In genomic region chr4:29375716-29376115, GRCh38 we compare ENCODE assay signal across 20 cellular contexts.
DNase-seq lines count a peak whose midpoint lies in the region; ATAC-seq, FAIRE-seq and TF ChIP-seq lines count a peak whose summit lies in the region.
"Had no signal": no experiment of that assay in that cellular context is flagged by ENCODE, and none has a peak within 500 bp of the region (broad histone marks: within the 10 kb centered on the region; RNA-seq: fewer than 3 reads in every experiment).

No MANE protein-coding gene starts in this region.

- no peaks in the 10 kb centered on the region for H3K79me1 ChIP-seq in H1 (ENCODE audit: low read depth, low read length)

- H3K9me3 ChIP-seq in A673 (ENCODE audit: low read depth, low read length, poor library complexity, severe bottlenecking) (no peaks in the 10 kb centered on the region), HUES48 (ENCODE audit: control insufficient read depth, insufficient read depth, low read length) (no peaks in the 10 kb centered on the region), H1 (ENCODE audit: insufficient read depth in 2 of 2, low read depth in 1 of 2, low read length in 1 of 2) (no peaks in the 10 kb centered on the region), mammary epithelial cell (replicated peaks; ENCODE audit: insufficient read depth, low read length) (no peaks in the 10 kb centered on the region)
- H3K9me3 ChIP-seq: A549, BLaER1 had no signal

- TF ChIP-seq CTCF in A673 (conservative IDR thresholded peaks at IDR 0.05; ENCODE audit: low read depth, low read length) (no peak), H1 (IDR thresholded peaks at IDR 0.05; ENCODE audit: control extremely low read depth in 1 of 3, insufficient read depth in 1 of 3, low read depth in 1 of 3, low read length in 3 of 3) (no peak), mammary epithelial cell (conservative IDR thresholded peaks at IDR 0.05 in 1 of 2, IDR thresholded peaks at IDR 0.05 in 1 of 2; ENCODE audit: extremely low read depth in 1 of 2, insufficient read depth in 1 of 2, low read depth in 1 of 2, low read length in 2 of 2) (no peak)

- no peak for FAIRE-seq in H1 (lab: Jason Lieb, UNC)
- FAIRE-seq: A549, GM12892, GM18507, HTR-8/SVneo had no signal

- H3K4me2 ChIP-seq in H1 (ENCODE audit: insufficient read depth in 1 of 2, low read depth in 2 of 2, low read length in 2 of 2) (no peak overlapping the region; a peak in 1 of 4 replicates), mammary epithelial cell (ENCODE audit: insufficient read depth, low read depth, low read length) (no peak overlapping the region)
- H3K4me2 ChIP-seq: A549, BLaER1 had no signal

- BruUV-seq in A673 (replicated peaks; lab: Mats Ljungman, UMichigan) (no TSS peak), mammary epithelial cell (replicated peaks; lab: Mats Ljungman, UMichigan) (no TSS peak)

- H2BK20ac ChIP-seq in H1 (ENCODE audit: low read length), result no peak overlapping the region

- H3K56ac ChIP-seq in H1 (replicated peaks; ENCODE audit: insufficient read length, low read depth, low read length), result no peak overlapping the region

- CTCF ChIA-PET in A673 (lab: Charles Lee), result no interaction called here
- CTCF ChIA-PET in H1 (lab: Charles Lee; ENCODE audit: partially characterized antibody), result no interaction called here
- CTCF ChIA-PET in mammary epithelial cell (lab: Charles Lee; ENCODE audit: low non-redundant PET), result no interaction called here

- H4K8ac ChIP-seq in H1 (ENCODE audit: extremely low read depth, insufficient read depth, low read length), result no peak overlapping the region

- DNase-seq in A673 (ENCODE audit: low spot score), result peak; percentile 66
- DNase-seq in NCI-H82 (lab: John Stamatoyannopoulos, UW), result peak; percentile 80
- DNase-seq in H1 (ENCODE audit: low read depth in 1 of 2, low spot score in 2 of 2), result no peak
- no peak for DNase-seq in mammary epithelial cell
- no peak for DNase-seq in superior temporal gyrus (ENCODE audit: extremely low spot score)
- DNase-seq: CD4-positive, alpha-beta memory T cell; DMS153; DMS79; GDM1; GOT3; HCEC 1CT had no signal

- H2BK12ac ChIP-seq in H1 (ENCODE audit: low read depth, low read length), result no peak overlapping the region

- no peak overlapping the region for H4K91ac ChIP-seq in H1 (replicated peaks; ENCODE audit: insufficient read length, low read length)

- no peak overlapping the region for H4K5ac ChIP-seq in H1 (ENCODE audit: insufficient read length, low read depth, low read length)

- H3K23me2 ChIP-seq in H1 (ENCODE audit: low read depth, low read length), result no peaks in the 10 kb centered on the region

- H2BK5ac ChIP-seq in H1 (ENCODE audit: low read depth, low read length), result no peak overlapping the region

- dilution Hi-C loops in mammary epithelial cell (cut with HindIII; ENCODE audit: low sequenced_read_pairs), result no loop called here

- H3K36me3 ChIP-seq in A673 (ENCODE audit: insufficient read depth, low read length, poor library complexity, severe bottlenecking), result no peaks in the 10 kb centered on the region
- no peaks in the 10 kb centered on the region for H3K36me3 ChIP-seq in HUES48 (ENCODE audit: control insufficient read depth, insufficient read depth, low read length)
- H3K36me3 ChIP-seq in H1 (ENCODE audit: control insufficient read depth in 2 of 4, insufficient read depth in 4 of 4, low read length in 3 of 4), result no peaks in the 10 kb centered on the region
- H3K36me3 ChIP-seq in mammary epithelial cell (ENCODE audit: insufficient read depth, low read length), result no peaks in the 10 kb centered on the region
- H3K36me3 ChIP-seq: BLaER1 had no signal

- POLR2A ChIA-PET in A673 (lab: Charles Lee; ENCODE audit: low non-redundant PET), result no interaction called here
- POLR2A ChIA-PET in H1 (lab: Charles Lee; ENCODE audit: partially characterized antibody), result no interaction called here

- no peak overlapping the region for H3K27ac ChIP-seq in A673 (ENCODE audit: low read depth, low read length, poor library complexity, severe bottlenecking)
- peak overlapping the region; percentile 22 for H3K27ac ChIP-seq in HUES48 (ENCODE audit: low read depth, low read length)
- no peak overlapping the region for H3K27ac ChIP-seq in H1 (ENCODE audit: low read depth, low read length)
- H3K27ac ChIP-seq in mammary epithelial cell (ENCODE audit: insufficient read depth, low read depth, low read length), result no peak overlapping the region
- H3K27ac ChIP-seq: 22Rv1, A549, BLaER1 had no signal

- H3K27me3 ChIP-seq in A673 (replicated peaks; ENCODE audit: insufficient read depth, low read depth, low read length, poor library complexity), result no peaks in the 10 kb centered on the region
- H3K27me3 ChIP-seq in HUES48 (ENCODE audit: control insufficient read depth, insufficient read depth, low read length), result no peaks in the 10 kb centered on the region
- H3K27me3 ChIP-seq in H1 (replicated peaks in 1 of 4; ENCODE audit: control insufficient read depth in 3 of 4, extremely low read depth in 1 of 4, insufficient read depth in 3 of 4, low read length in 3 of 4), result no peaks in the 10 kb centered on the region
- H3K27me3 ChIP-seq in mammary epithelial cell (ENCODE audit: insufficient read depth, low read length), result no peaks in the 10 kb centered on the region
- H3K27me3 ChIP-seq: BLaER1 had no signal

- H2BK15ac ChIP-seq in H1 (ENCODE audit: low read length), result no peak overlapping the region

- no peak overlapping the region for H3K18ac ChIP-seq in H1 (ENCODE audit: extremely low read depth, low read length)

- no peak overlapping the region for H2AFZ ChIP-seq in H1 (ENCODE audit: low read length)
- no peak overlapping the region for H2AFZ ChIP-seq in mammary epithelial cell (ENCODE audit: low read depth, low read length)

- no peak overlapping the region for H3K14ac ChIP-seq in H1 (ENCODE audit: insufficient read length)

- 50% methylated on average over 1 of the region's 1 CpG; no CpG with 5 or more reads in 1 of the 2 experiments for WGBS in H1 (ENCODE audit: extremely low coverage in 1 of 2, insufficient coverage in 1 of 2, insufficient read length in 1 of 2, insufficient replicate concordance in 2 of 2, low coverage in 1 of 2, low lambda C conversion rate in 2 of 2, missing lambda C conversion rate in 1 of 2), 2 experiments
- WGBS in mammary epithelial cell (ENCODE audit: low coverage, missing lambda C conversion rate), result 0% methylated on average over 1 of the region's 1 CpG

- intact Hi-C loops in A673 (cut with micrococcal nuclease; ENCODE audit: unreplicated experiment), result no loop called here
- intact Hi-C loops in mammary epithelial cell (cut with micrococcal nuclease), result no loop called here

- TF ChIP-seq RAD21 in H1 (IDR thresholded peaks at IDR 0.05 in 1 of 2, conservative IDR thresholded peaks at IDR 0.05 in 1 of 2; ENCODE audit: low read depth in 2 of 2, low read length in 2 of 2), result no peak

- no peaks in the 10 kb centered on the region for H4K20me1 ChIP-seq in H1 (replicated peaks in 1 of 2; ENCODE audit: control insufficient read depth in 1 of 2, insufficient read depth in 2 of 2, low read length in 2 of 2)
- no peaks in the 10 kb centered on the region for H4K20me1 ChIP-seq in mammary epithelial cell (ENCODE audit: insufficient read depth, low read length)
- H4K20me1 ChIP-seq: BLaER1 had no signal

- H2BK120ac ChIP-seq in H1 (replicated peaks; ENCODE audit: low read depth, low read length), result no peak overlapping the region

- TF ChIP-seq POLR2A in H1 (IDR thresholded peaks at IDR 0.05; ENCODE audit: control extremely low read depth in 1 of 2, low read depth in 2 of 2, low read length in 2 of 2), result no peak

- ATAC-seq in GM18858 (IDR thresholded peaks at IDR 0.05; ENCODE audit: unreplicated experiment) (no peak), HG03460 (IDR thresholded peaks at IDR 0.05; ENCODE audit: unreplicated experiment) (no peak)
- ATAC-seq: A549 had no signal

- H3K4me3 ChIP-seq in A673 (ENCODE audit: low read depth, low read length, poor library complexity, severe bottlenecking), result no peak overlapping the region
- no peak overlapping the region for H3K4me3 ChIP-seq in HUES48 (ENCODE audit: low read depth, low read length)
- 0 out of 8 replicates have a peak overlapping the region, but pooled peaks of 1 of the 4 experiments have one; percentile 5 for H3K4me3 ChIP-seq in H1 (ENCODE audit: extremely low read depth in 1 of 4, insufficient read depth in 2 of 4, low read depth in 3 of 4, low read length in 4 of 4)
- no peak overlapping the region for H3K4me3 ChIP-seq in mammary epithelial cell (replicated peaks in 1 of 3; ENCODE audit: insufficient read depth in 1 of 3, low read depth in 2 of 3, low read length in 3 of 3)
- H3K4me3 ChIP-seq: A549, BLaER1 had no signal

- in situ Hi-C loops in mammary epithelial cell (cut with MboI; ENCODE audit: low sequenced_read_pairs in 2 of 2), result no loop called here

- H3K4ac ChIP-seq in H1 (replicated peaks; ENCODE audit: insufficient read length, low read depth, low read length), result no peak overlapping the region

- H2AK5ac ChIP-seq in H1 (ENCODE audit: low read depth, low read length), result no peak overlapping the region

- H3K4me1 ChIP-seq in A673 (ENCODE audit: insufficient read depth, low read length, poor library complexity, severe bottlenecking) (peaks cover 4% of the 10 kb centered on the region), HUES48 (ENCODE audit: control insufficient read depth, insufficient read depth, low read length) (peaks cover 15% of the 10 kb centered on the region), H1 (replicated peaks in 1 of 4; ENCODE audit: control insufficient read depth in 3 of 4, insufficient read depth in 4 of 4, low read length in 3 of 4) (peaks cover 0 to 2% (median 0%) of the 10 kb centered on the region in 4 experiments; a peak in 1 of 7 replicates), mammary epithelial cell (ENCODE audit: insufficient read depth, low read length) (no peaks in the 10 kb centered on the region)
- H3K4me1 ChIP-seq: A549, BLaER1 had no signal

- TF ChIP-seq EP300 in H1 (IDR thresholded peaks at IDR 0.05; ENCODE audit: borderline replicate concordance in 1 of 2, low read depth in 2 of 2, low read length in 2 of 2), result no peak

- no peak overlapping the region for H3K23ac ChIP-seq in H1 (ENCODE audit: insufficient read length)

- H3K79me2 ChIP-seq in H1 (ENCODE audit: control insufficient read depth in 1 of 2, insufficient read depth in 2 of 2, low read length in 2 of 2) (no peaks in the 10 kb centered on the region), mammary epithelial cell (ENCODE audit: insufficient read depth, low read length) (no peaks in the 10 kb centered on the region)

- no peak overlapping the region for H3K9ac ChIP-seq in HUES48 (ENCODE audit: low read depth, low read length)
- H3K9ac ChIP-seq in H1 (replicated peaks in 1 of 4; ENCODE audit: extremely low read depth in 1 of 4, low read depth in 3 of 4, low read length in 3 of 4), result no peak overlapping the region
- no peak overlapping the region for H3K9ac ChIP-seq in mammary epithelial cell (ENCODE audit: insufficient read depth, low read length)
- H3K9ac ChIP-seq: BLaER1 had no signal

TF ChIP-seq in H1, 55 proteins besides CTCF, POLR2A, EP300 and RAD21:
- TF ChIP-seq BCL11A (IDR thresholded peaks at IDR 0.05; ENCODE audit: low read depth in 2 of 2, low read length in 2 of 2) (peak; percentile 5 to 11), SP2 (IDR thresholded peaks at IDR 0.05; ENCODE audit: low read length) (no peak), HDAC2 (IDR thresholded peaks at IDR 0.05; ENCODE audit: borderline replicate concordance in 1 of 2, low read depth in 2 of 2, low read length in 2 of 2) (0 out of 4 replicates have a peak, but pooled peaks of 1 of the 2 experiments have one; percentile 45)

Comparison
In these comparisons a context has a peak if more than half of its experiments do, and no peak if none do; other contexts are left out.
1. DNase-seq: peak in A673 (single experiment) and NCI-H82 (single experiment); none in H1 (0 of 2), mammary epithelial cell (single experiment) and superior temporal gyrus (single experiment).